Comparison of ENCODE assay signal across 7 cellular contexts in the genomic region with DNA sequence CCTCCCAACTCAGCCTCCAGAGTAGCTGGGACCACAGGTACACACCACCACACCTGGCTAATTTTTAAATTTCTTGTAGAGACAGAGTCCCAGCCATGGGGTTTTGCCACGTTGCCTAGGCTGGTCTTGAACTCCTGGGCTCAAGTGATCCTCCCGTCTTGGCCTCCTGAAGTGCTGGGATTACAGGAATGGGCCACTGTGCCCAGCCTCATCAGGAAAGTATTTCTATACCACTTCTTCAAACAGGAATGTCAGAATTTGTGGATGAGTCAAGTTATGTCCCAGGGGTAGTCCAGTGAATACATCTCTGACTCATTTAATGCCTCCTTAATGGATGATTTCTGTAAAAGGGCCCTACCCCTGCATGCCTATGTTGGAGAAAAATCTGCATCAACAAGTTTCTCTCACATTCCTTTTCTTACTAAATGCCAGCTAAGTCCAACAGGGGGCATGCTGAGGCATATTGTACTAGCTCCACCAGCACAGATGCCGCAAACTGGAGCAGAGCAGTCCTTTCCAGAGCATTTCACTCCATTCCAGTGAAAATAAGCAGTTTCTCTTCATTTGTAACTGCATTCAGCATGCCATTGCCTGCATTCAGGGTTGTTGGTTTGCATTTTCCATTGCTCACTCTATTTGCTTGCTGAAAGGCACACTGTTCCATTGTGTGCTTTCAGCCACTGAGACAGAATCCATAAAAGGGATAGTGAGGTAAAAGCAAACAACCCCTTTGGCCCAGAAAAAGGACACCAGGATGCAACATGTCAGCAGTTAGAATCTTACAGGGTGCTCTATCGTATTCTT. TPM values are rescaled to one million over a fixed set of nuclear protein-coding genes. Genes with fewer than 3 reads are reported as not detected.
DNase-seq lines count a peak whose midpoint lies in the region; ATAC-seq lines count a peak whose summit lies in the region.

No MANE protein-coding gene starts in this region.

- ATAC-seq in left colon: peak; percentile 87
- ATAC-seq in stimulated activated naive B cell treated with anti-CD40 and anti-IgM and Interleukin-4, amounts not matched to agents 10 μg/mL and 1 μg/mL and 100 μg/mL, for 72 hours (replicated peaks): peak; percentile 82 to 91
- ATAC-seq in GM21786 (IDR thresholded peaks at IDR 0.05; ENCODE audit: unreplicated experiment): no peak

- H3K9me3 Mint-ChIP-seq in stimulated activated naive B cell treated with anti-CD40 and anti-IgM and Interleukin-4, amounts not matched to agents 10 μg/mL and 1 μg/mL and 100 μg/mL, for 72 hours: no peaks in the 10 kb centered on the region

- peak; percentile 88 for DNase-seq in DMS53 (lab: John Stamatoyannopoulos, UW)
- DNase-seq in HK-2 (ENCODE audit: unreplicated experiment): peak; percentile 72
- peak; percentile 65 to 71 for DNase-seq in SJCRH30
- DNase-seq in central memory CD4-positive, alpha-beta T cell: peak; percentile 40
- DNase-seq in left colon: peak; percentile 50 to 62
- DNase-seq in stimulated activated naive B cell treated with anti-CD40 and anti-IgM and Interleukin-4, amounts not matched to agents 10 μg/mL and 1 μg/mL and 100 μg/mL, for 72 hours: no peak

- no peak overlapping the region for H3K27ac Mint-ChIP-seq in stimulated activated naive B cell treated with anti-CD40 and anti-IgM and Interleukin-4, amounts not matched to agents 10 μg/mL and 1 μg/mL and 100 μg/mL, for 72 hours

- 0 out of 2 replicates have a peak, but pooled peaks cover 5% of the 10 kb centered on the region for H3K4me1 ChIP-seq in SJCRH30

- no peak overlapping the region for H3K4me3 Mint-ChIP-seq in stimulated activated naive B cell treated with anti-CD40 and anti-IgM and Interleukin-4, amounts not matched to agents 10 μg/mL and 1 μg/mL and 100 μg/mL, for 72 hours

- no peak overlapping the region for H3K27ac ChIP-seq in SJCRH30

- no peaks in the 10 kb centered on the region for H3K9me3 ChIP-seq in SJCRH30 (replicated peaks)

- H3K27me3 Mint-ChIP-seq in stimulated activated naive B cell treated with anti-CD40 and anti-IgM and Interleukin-4, amounts not matched to agents 10 μg/mL and 1 μg/mL and 100 μg/mL, for 72 hours: peaks cover 4 to 16% of the 10 kb centered on the region in 2 donors

- intact Hi-C loops in left colon (cut with DNase I, micrococcal nuclease): loop anchor here (5.0 to 10.0 kb wide), 2 partner anchors 89 to 96 kb away; no protein-coding TSS in a partner anchor

- H3K4me1 Mint-ChIP-seq in stimulated activated naive B cell treated with anti-CD40 and anti-IgM and Interleukin-4, amounts not matched to agents 10 μg/mL and 1 μg/mL and 100 μg/mL, for 72 hours: peaks cover 8 to 11% of the 10 kb centered on the region in 2 donors

- no peak overlapping the region for H3K4me3 ChIP-seq in SJCRH30

- no peaks in the 10 kb centered on the region for H3K36me3 ChIP-seq in SJCRH30

- no peaks in the 10 kb centered on the region for H3K36me3 Mint-ChIP-seq in stimulated activated naive B cell treated with anti-CD40 and anti-IgM and Interleukin-4, amounts not matched to agents 10 μg/mL and 1 μg/mL and 100 μg/mL, for 72 hours

- H3K27me3 ChIP-seq in SJCRH30: no peaks in the 10 kb centered on the region; the same call in 1 of the 2 replicates

RNA-seq across cellular contexts. Expression of a gene that starts 5.3 kb away (rescaled TPM):
- total RNA-seq in SJCRH30 (2014; rRNA removed; shearing (Covaris generic)): 46.9 and 47.8 TPM in 2 replicates
- total RNA-seq in left colon: 10 to 100 TPM; 21.9 to 62.0 TPM

RNA-seq across cellular contexts. Expression of a gene that starts 30.3 kb away (rescaled TPM):
- 25.3 and 30.9 TPM in 2 replicates for total RNA-seq in SJCRH30 (2014; rRNA removed; shearing (Covaris generic))
- total RNA-seq in left colon: 10 to 100 TPM; 92.6 to 96.2 TPM

RNA-seq across cellular contexts. Expression of a gene that starts 40.1 kb away (rescaled TPM):
- 107 and 113 TPM in 2 replicates for total RNA-seq in SJCRH30 (2014; rRNA removed; shearing (Covaris generic))
- total RNA-seq in left colon: 100 to 1,000 TPM; 150 to 212 TPM
